Comparison of ENCODE assay signal across 1 cellular context in the genomic region with DNA sequence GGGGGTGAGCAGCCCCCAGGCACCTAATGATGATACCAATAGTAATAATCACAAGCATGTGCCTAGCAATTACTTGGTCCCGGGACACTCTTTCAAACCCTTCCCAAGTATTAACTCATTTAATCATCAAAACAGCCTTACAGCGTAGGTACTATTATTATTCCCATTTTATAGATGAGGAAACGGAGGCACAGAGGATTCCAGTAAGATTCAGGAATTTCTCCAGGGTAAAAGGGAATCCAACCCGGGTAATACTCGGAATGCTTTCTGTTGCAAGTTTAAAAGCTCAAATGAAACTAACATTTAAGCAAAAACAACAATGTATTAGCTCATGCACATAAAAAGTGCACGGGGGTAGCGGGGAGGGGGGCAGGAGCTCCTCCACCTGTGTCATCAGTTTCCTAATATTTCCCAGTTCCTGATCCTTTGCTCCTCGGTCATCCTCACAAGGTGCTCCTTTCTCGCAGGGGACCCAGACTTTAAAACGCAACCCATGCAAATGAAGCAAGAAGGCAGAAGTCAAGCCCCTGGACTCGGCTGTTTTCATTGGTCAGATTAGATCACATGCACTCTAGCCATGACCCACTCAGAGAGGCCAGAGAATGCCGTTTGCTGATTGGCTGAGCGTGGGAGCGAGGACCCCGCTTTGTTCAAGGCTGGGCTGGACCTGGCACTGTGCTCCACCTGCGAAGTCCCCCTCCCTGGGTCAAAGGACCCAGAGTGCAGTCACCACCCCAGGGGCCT.
A peak's percentile ranks its signal among the peaks of the same experiment; 100 is the strongest.
TF ChIP-seq lines count a peak whose summit lies in the region.

No MANE protein-coding gene starts in this region.

TF ChIP-seq in GM12878, 131 proteins besides CTCF, POLR2A, EP300 and RAD21:
- TF ChIP-seq, protein P1, sequence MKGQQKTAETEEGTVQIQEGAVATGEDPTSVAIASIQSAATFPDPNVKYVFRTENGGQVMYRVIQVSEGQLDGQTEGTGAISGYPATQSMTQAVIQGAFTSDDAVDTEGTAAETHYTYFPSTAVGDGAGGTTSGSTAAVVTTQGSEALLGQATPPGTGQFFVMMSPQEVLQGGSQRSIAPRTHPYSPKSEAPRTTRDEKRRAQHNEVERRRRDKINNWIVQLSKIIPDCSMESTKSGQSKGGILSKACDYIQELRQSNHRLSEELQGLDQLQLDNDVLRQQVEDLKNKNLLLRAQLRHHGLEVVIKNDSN (IDR thresholded peaks at IDR 0.05; ENCODE audit: borderline replicate concordance, extremely low read length, insufficient read depth, low read depth, low read length): peak; percentile 24
- TF ChIP-seq NR2C1 (IDR thresholded peaks at IDR 0.05): no peak
- TF ChIP-seq SMAD5 (IDR thresholded peaks at IDR 0.05; ENCODE audit: low read depth): no peak
- TF ChIP-seq, protein P2, sequence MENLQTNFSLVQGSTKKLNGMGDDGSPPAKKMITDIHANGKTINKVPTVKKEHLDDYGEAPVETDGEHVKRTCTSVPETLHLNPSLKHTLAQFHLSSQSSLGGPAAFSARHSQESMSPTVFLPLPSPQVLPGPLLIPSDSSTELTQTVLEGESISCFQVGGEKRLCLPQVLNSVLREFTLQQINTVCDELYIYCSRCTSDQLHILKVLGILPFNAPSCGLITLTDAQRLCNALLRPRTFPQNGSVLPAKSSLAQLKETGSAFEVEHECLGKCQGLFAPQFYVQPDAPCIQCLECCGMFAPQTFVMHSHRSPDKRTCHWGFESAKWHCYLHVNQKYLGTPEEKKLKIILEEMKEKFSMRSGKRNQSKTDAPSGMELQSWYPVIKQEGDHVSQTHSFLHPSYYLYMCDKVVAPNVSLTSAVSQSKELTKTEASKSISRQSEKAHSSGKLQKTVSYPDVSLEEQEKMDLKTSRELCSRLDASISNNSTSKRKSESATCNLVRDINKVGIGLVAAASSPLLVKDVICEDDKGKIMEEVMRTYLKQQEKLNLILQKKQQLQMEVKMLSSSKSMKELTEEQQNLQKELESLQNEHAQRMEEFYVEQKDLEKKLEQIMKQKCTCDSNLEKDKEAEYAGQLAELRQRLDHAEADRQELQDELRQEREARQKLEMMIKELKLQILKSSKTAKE (IDR thresholded peaks at IDR 0.05; ENCODE audit: low read depth, poor library complexity, severe bottlenecking): no peak
